Comparison of ENCODE assay signal across 21 cellular contexts in genomic region chr2:98650998-98651397, GRCh38. TPM values are rescaled to one million over a fixed set of nuclear protein-coding genes. Genes with fewer than 3 reads are reported as not detected.
DNase-seq lines count a peak whose midpoint lies in the region; ATAC-seq, FAIRE-seq and TF ChIP-seq lines count a peak whose summit lies in the region.
"Had no signal": no experiment of that assay in that cellular context is flagged by ENCODE, and none has a peak within 500 bp of the region (broad histone marks: within the 10 kb centered on the region; RNA-seq: fewer than 3 reads in every experiment).

No MANE protein-coding gene starts in this region.

- no peak for TF ChIP-seq EP300 in suprapubic skin (IDR thresholded peaks at IDR 0.05)

- 18 to 67% (median 37%) methylated on average over 1 of the region's 1 CpG for WGBS in small intestine, 3 donors
- 97% methylated on average over 1 of the region's 1 CpG for WGBS in suprapubic skin
- 88 to 100% (median 93%) methylated on average over 1 of the region's 1 CpG for WGBS in spleen, 5 donors

- no peak overlapping the region for H3K4me3 ChIP-seq in small intestine (ENCODE audit: low read depth in 1 of 2, low read length in 2 of 2)
- H3K4me3 ChIP-seq in suprapubic skin = no peak overlapping the region
- H3K4me3 ChIP-seq in spleen = no peak overlapping the region

- peak; percentile 36 for FAIRE-seq in small intestine (lab: Jason Lieb, UNC)
- FAIRE-seq: H1 had no signal

- intact Hi-C loops in spleen (cut with DNase I; ENCODE audit: low total_unique reads) = loop anchor here (2.0 to 10.0 kb wide), 2 partner anchors 186 to 414 kb away; no protein-coding TSS in a partner anchor

- no peaks in the 10 kb centered on the region for H3K27me3 Mint-ChIP-seq in activated T-cell treated with anti-CD3 and anti-CD28 coated beads, Interleukin-2, amount 50 U/mL, for 72 hours (ENCODE audit: low read depth)
- H3K27me3 Mint-ChIP-seq in activated naive CD8-positive, alpha-beta T cell treated with anti-CD3 and anti-CD28 coated beads, Interleukin-2, amount 50 U/mL, for 24 hours = no peaks in the 10 kb centered on the region
- H3K27me3 Mint-ChIP-seq: B cell had no signal

- H3K36me3 Mint-ChIP-seq in activated T-cell treated with anti-CD3 and anti-CD28 coated beads, Interleukin-2, amount 50 U/mL, for 72 hours (ENCODE audit: insufficient read depth in 2 of 2) = peaks cover 16 to 47% of the 10 kb centered on the region in 2 donors
- H3K36me3 Mint-ChIP-seq in activated naive CD8-positive, alpha-beta T cell treated with anti-CD3 and anti-CD28 coated beads, Interleukin-2, amount 50 U/mL, for 24 hours (ENCODE audit: low read depth) = peaks cover 25% of the 10 kb centered on the region

- no peaks in the 10 kb centered on the region for H3K27me3 ChIP-seq in small intestine (ENCODE audit: control insufficient read depth in 2 of 2, insufficient read depth in 2 of 2, low read length in 2 of 2)
- no peaks in the 10 kb centered on the region for H3K27me3 ChIP-seq in suprapubic skin
- H3K27me3 ChIP-seq in spleen (replicated peaks in 1 of 7) = no peaks in the 10 kb centered on the region

- peaks cover 71% of the 10 kb centered on the region for H3K4me1 Mint-ChIP-seq in activated T-cell treated with anti-CD3 and anti-CD28 coated beads, Interleukin-2, amount 50 U/mL, for 72 hours (ENCODE audit: low read depth)
- H3K4me1 Mint-ChIP-seq in activated naive CD8-positive, alpha-beta T cell treated with anti-CD3 and anti-CD28 coated beads, Interleukin-2, amount 50 U/mL, for 24 hours = peaks cover 78% of the 10 kb centered on the region

- H3K4me1 ChIP-seq in small intestine (ENCODE audit: control insufficient read depth in 2 of 2, insufficient read depth in 1 of 2, low read depth in 1 of 2, low read length in 1 of 2) (no peaks in the 10 kb centered on the region), suprapubic skin (no peaks in the 10 kb centered on the region), spleen (peaks cover 0 to 57% (median 17%) of the 10 kb centered on the region in 6 donors)

- peaks cover 0 to 5% of the 10 kb centered on the region in 2 donors for H3K9me3 Mint-ChIP-seq in activated T-cell treated with anti-CD3 and anti-CD28 coated beads, Interleukin-2, amount 50 U/mL, for 72 hours
- H3K9me3 Mint-ChIP-seq in activated naive CD8-positive, alpha-beta T cell treated with anti-CD3 and anti-CD28 coated beads, Interleukin-2, amount 50 U/mL, for 24 hours = no peaks in the 10 kb centered on the region

- H3K27ac ChIP-seq in KOPT-K1 (ENCODE audit: low read depth, low read length, poor library complexity, severe bottlenecking) (peak overlapping the region; percentile 23), small intestine (ENCODE audit: low read depth in 1 of 2, low read length in 1 of 2) (no peak overlapping the region), suprapubic skin (no peak overlapping the region), spleen (no peak overlapping the region)
- H3K27ac ChIP-seq: HL-60 had no signal

- H3K36me3 ChIP-seq in KOPT-K1 (ENCODE audit: insufficient read depth, low read length) = peaks cover 59% of the 10 kb centered on the region
- peaks cover 0 to 9% of the 10 kb centered on the region in 2 donors for H3K36me3 ChIP-seq in small intestine (ENCODE audit: control insufficient read depth in 2 of 2, insufficient read depth in 2 of 2, low read length in 2 of 2)
- peaks cover 11% of the 10 kb centered on the region for H3K36me3 ChIP-seq in suprapubic skin
- H3K36me3 ChIP-seq in spleen = peaks cover 0 to 32% (median 5%) of the 10 kb centered on the region in 6 donors

- peak overlapping the region; percentile 94 for H3K27ac Mint-ChIP-seq in activated T-cell treated with anti-CD3 and anti-CD28 coated beads, Interleukin-2, amount 50 U/mL, for 72 hours
- H3K27ac Mint-ChIP-seq in activated naive CD8-positive, alpha-beta T cell treated with anti-CD3 and anti-CD28 coated beads, Interleukin-2, amount 50 U/mL, for 24 hours = peak overlapping the region; percentile 85
- H3K27ac Mint-ChIP-seq: B cell had no signal

- H3K4me3 Mint-ChIP-seq in activated T-cell treated with anti-CD3 and anti-CD28 coated beads, Interleukin-2, amount 50 U/mL, for 72 hours = peak overlapping the region; percentile 50 to 81
- peak overlapping the region; percentile 56 for H3K4me3 Mint-ChIP-seq in activated naive CD8-positive, alpha-beta T cell treated with anti-CD3 and anti-CD28 coated beads, Interleukin-2, amount 50 U/mL, for 24 hours
- H3K4me3 Mint-ChIP-seq: B cell had no signal

- TF ChIP-seq POLR2A in suprapubic skin (IDR thresholded peaks at IDR 0.05) (no peak), spleen (IDR thresholded peaks at IDR 0.05) (no peak)

- no peak for DNase-seq in activated T-cell treated with anti-CD3 and anti-CD28 coated beads, Interleukin-2, amount 50 U/mL, for 72 hours
- DNase-seq in activated T-cell treated with anti-CD3 and anti-CD28 coated beads, Interleukin-2, amount 50 U/mL, for 1 hour = no peak
- DNase-seq in activated naive CD8-positive, alpha-beta T cell treated with anti-CD3 and anti-CD28 coated beads, Interleukin-2, amount 50 U/mL, for 24 hours = no peak
- DNase-seq in small intestine (peak; percentile 24), HUDEP-2 (lab: John Stamatoyannopoulos, UW; ENCODE audit: unreplicated experiment in 76 of 76) (no peak), suprapubic skin (ENCODE audit: low spot score in 2 of 2) (no peak), spleen (no peak)
- DNase-seq: ACHN; DMS 273 treated with DMSO at 0.1 percent for 48 hours; KBM-7; NCI-H1092; NCI-H2107; NCI-H345; NCI-H526 treated with DMSO at 0.1 percent for 48 hours; NK-92 treated with Interleukin-12 subunit alpha and Interleukin-12 subunit beta, amount 100 ng/mL, for 24 hours; OCI-M1; RPMI8226 had no signal

- H3K9me3 ChIP-seq in KOPT-K1 (ENCODE audit: insufficient read depth, low read length, poor library complexity, severe bottlenecking) (peaks cover 11% of the 10 kb centered on the region), small intestine (ENCODE audit: control insufficient read depth, low read depth) (no peaks in the 10 kb centered on the region), suprapubic skin (no peaks in the 10 kb centered on the region), spleen (no peaks in the 10 kb centered on the region)

- TF ChIP-seq CTCF in suprapubic skin (IDR thresholded peaks at IDR 0.05) = no peak
- no peak for TF ChIP-seq CTCF in spleen (IDR thresholded peaks at IDR 0.05 in 8 of 11, conservative IDR thresholded peaks at IDR 0.05 in 3 of 11)

- ATAC-seq in activated T-cell treated with anti-CD3 and anti-CD28 coated beads, Interleukin-2, amount 50 U/mL, for 72 hours (replicated peaks in 1 of 2) = no peak
- no peak for ATAC-seq in activated naive CD8-positive, alpha-beta T cell treated with anti-CD3 and anti-CD28 coated beads, Interleukin-2, amount 50 U/mL, for 24 hours

RNA-seq across cellular contexts. Expression of gene UNC50, which starts 42.6 kb away (rescaled TPM):
- total RNA-seq in activated T-cell treated with anti-CD3 and anti-CD28 coated beads, Interleukin-2, amount 50 U/mL, for 72 hours = 10 to 100 TPM; 35.2 to 40.6 TPM
- polyA plus RNA-seq in small intestine (10 to 100 TPM; 17.0 to 33.9 (median 20.8) TPM), spleen (10 to 100 TPM; 36.1 to 52.1 (median 38.9) TPM)
- total RNA-seq in suprapubic skin (10 to 100 TPM; 34.0 to 45.4 (median 40.4) TPM), spleen (10 to 100 TPM; 32.1 to 56.5 (median 43.9) TPM)

RNA-seq across cellular contexts. Expression of gene COA5, which starts 42.7 kb away (rescaled TPM):
- total RNA-seq in activated T-cell treated with anti-CD3 and anti-CD28 coated beads, Interleukin-2, amount 50 U/mL, for 72 hours = 10 to 100 TPM; 29.4 to 32.2 TPM
- polyA plus RNA-seq in small intestine (10 to 100 TPM; 29.7 to 42.5 (median 31.1) TPM), spleen (10 to 100 TPM; 48.9 to 69.7 (median 54.9) TPM)
- total RNA-seq in suprapubic skin (10 to 100 TPM; 22.9 to 42.7 (median 30.3) TPM), spleen (10 to 100 TPM; 24.4 to 46.7 (median 33.8) TPM)
